Comparison of ENCODE assay signal across 16 cellular contexts in genomic region chr11:61126266-61126665, GRCh38. TPM values are rescaled to one million over a fixed set of nuclear protein-coding genes. Genes with fewer than 3 reads are reported as not detected.
DNase-seq lines count a peak whose midpoint lies in the region; ATAC-seq and TF ChIP-seq lines count a peak whose summit lies in the region.
"Had no signal": no experiment of that assay in that cellular context is flagged by ENCODE, and none has a peak within 500 bp of the region (broad histone marks: within the 10 kb centered on the region; RNA-seq: fewer than 3 reads in every experiment).

No MANE protein-coding gene starts in this region.

- peak overlapping the region; percentile 15 for H3K27ac Mint-ChIP-seq in T-helper 1 cell treated with Interleukin-12 subunit alpha and Interleukin-12 subunit beta and Interleukin-4 antibody, amounts not matched to agents 30 μg/mL and 1 μg/mL, for 36 hours
- peak overlapping the region; percentile 79 for H3K27ac Mint-ChIP-seq in stimulated activated effector memory CD8-positive, alpha-beta T cell treated with anti-CD3 and anti-CD28 coated beads, Interleukin-12 subunit alpha, Interleukin-12 subunit beta, amount 100 ng/mL, for 72 hours
- H3K27ac Mint-ChIP-seq: nephron had no signal

- DNase-seq in T-helper 1 cell, result no peak
- peak; percentile 17 to 36 for DNase-seq in cardiac fibroblast (ENCODE audit: low read depth in 2 of 2)
- peak; percentile 64 for DNase-seq in right atrium auricular region (ENCODE audit: low spot score)
- DNase-seq in stimulated activated effector memory CD8-positive, alpha-beta T cell treated with anti-CD3 and anti-CD28 coated beads, Interleukin-12 subunit alpha, Interleukin-12 subunit beta, amount 100 ng/mL, for 72 hours (ENCODE audit: low spot score in 2 of 2), result no peak
- DNase-seq in NCI-H1092 treated with DMSO at 0.1 percent for 48 hours (lab: John Stamatoyannopoulos, UW), result no peak
- DNase-seq in NCI-H187 treated with DMSO at 0.1 percent for 48 hours (lab: John Stamatoyannopoulos, UW), result no peak
- no peak for DNase-seq in AML-193 (lab: John Stamatoyannopoulos, UW)
- DNase-seq: 8988T; activated CD4-positive, alpha-beta T cell treated with anti-CD3 and anti-CD28 coated beads for 4 hours; activated effector memory CD4-positive, alpha-beta T cell treated with Interleukin-2 at 50 U/mL for 16 hours; central memory CD4-positive, alpha-beta T cell; erythroblast; hippocampal formation; NCI-H2227 treated with DMSO at 0.1 percent for 48 hours had no signal

- peaks cover 57% of the 10 kb centered on the region for H3K36me3 Mint-ChIP-seq in T-helper 1 cell treated with Interleukin-12 subunit alpha and Interleukin-12 subunit beta and Interleukin-4 antibody, amounts not matched to agents 30 μg/mL and 1 μg/mL, for 36 hours (ENCODE audit: low read depth)
- peaks cover 78% of the 10 kb centered on the region for H3K36me3 Mint-ChIP-seq in stimulated activated effector memory CD8-positive, alpha-beta T cell treated with anti-CD3 and anti-CD28 coated beads, Interleukin-12 subunit alpha, Interleukin-12 subunit beta, amount 100 ng/mL, for 72 hours

- no peak overlapping the region for H3K4me3 ChIP-seq in cardiac fibroblast (replicated peaks in 1 of 2; ENCODE audit: low read depth in 2 of 2, low read length in 2 of 2)
- H3K4me3 ChIP-seq in right atrium auricular region, result no peak overlapping the region

- no peak overlapping the region for H3K4me3 Mint-ChIP-seq in T-helper 1 cell treated with Interleukin-12 subunit alpha and Interleukin-12 subunit beta and Interleukin-4 antibody, amounts not matched to agents 30 μg/mL and 1 μg/mL, for 36 hours
- H3K4me3 Mint-ChIP-seq in stimulated activated effector memory CD8-positive, alpha-beta T cell treated with anti-CD3 and anti-CD28 coated beads, Interleukin-12 subunit alpha, Interleukin-12 subunit beta, amount 100 ng/mL, for 72 hours, result no peak overlapping the region

- peaks cover 19% of the 10 kb centered on the region for H3K4me1 Mint-ChIP-seq in T-helper 1 cell treated with Interleukin-12 subunit alpha and Interleukin-12 subunit beta and Interleukin-4 antibody, amounts not matched to agents 30 μg/mL and 1 μg/mL, for 36 hours (ENCODE audit: low read depth)
- H3K4me1 Mint-ChIP-seq in stimulated activated effector memory CD8-positive, alpha-beta T cell treated with anti-CD3 and anti-CD28 coated beads, Interleukin-12 subunit alpha, Interleukin-12 subunit beta, amount 100 ng/mL, for 72 hours, result peaks cover 7% of the 10 kb centered on the region

- no peak for ATAC-seq in stimulated activated effector memory CD8-positive, alpha-beta T cell treated with anti-CD3 and anti-CD28 coated beads, Interleukin-12 subunit alpha, Interleukin-12 subunit beta, amount 100 ng/mL, for 72 hours

- peaks cover 0 to 25% of the 10 kb centered on the region in 2 donors for H3K4me1 ChIP-seq in right atrium auricular region

- no peak overlapping the region for H3K27ac ChIP-seq in right atrium auricular region

- H3K9me3 Mint-ChIP-seq in T-helper 1 cell treated with Interleukin-12 subunit alpha and Interleukin-12 subunit beta and Interleukin-4 antibody, amounts not matched to agents 30 μg/mL and 1 μg/mL, for 36 hours, result no peaks in the 10 kb centered on the region
- no peaks in the 10 kb centered on the region for H3K9me3 Mint-ChIP-seq in stimulated activated effector memory CD8-positive, alpha-beta T cell treated with anti-CD3 and anti-CD28 coated beads, Interleukin-12 subunit alpha, Interleukin-12 subunit beta, amount 100 ng/mL, for 72 hours
- H3K9me3 Mint-ChIP-seq: nephron had no signal

- H3K9me3 ChIP-seq in right atrium auricular region, result no peaks in the 10 kb centered on the region

- no peaks in the 10 kb centered on the region for H3K27me3 Mint-ChIP-seq in T-helper 1 cell treated with Interleukin-12 subunit alpha and Interleukin-12 subunit beta and Interleukin-4 antibody, amounts not matched to agents 30 μg/mL and 1 μg/mL, for 36 hours (ENCODE audit: low read depth)

- H3K27me3 ChIP-seq in right atrium auricular region, result no peaks in the 10 kb centered on the region

- peaks cover under 1% of the 10 kb centered on the region for H3K36me3 ChIP-seq in right atrium auricular region

- TF ChIP-seq CTCF in cardiac fibroblast (IDR thresholded peaks at IDR 0.05; ENCODE audit: low read depth, low read length) (peak; percentile 24), right atrium auricular region (IDR thresholded peaks at IDR 0.05) (peak in 1 of 2 donors; percentile 41)

RNA-seq across cellular contexts. Expression of gene CD5, which starts 24.0 kb away (rescaled TPM):
- total RNA-seq in right atrium auricular region, result 1 to 10 TPM in 1 of 2 donors, under 1 TPM in 1; 0.75 to 1.6 TPM

RNA-seq across cellular contexts. Expression of gene VPS37C, which starts 35.0 kb away (rescaled TPM):
- 10 to 100 TPM; 12.9 to 28.8 TPM for total RNA-seq in right atrium auricular region

Comparison
In these comparisons a context has a peak if more than half of its experiments do, and no peak if none do; other contexts are left out.
1. DNase-seq: peak in cardiac fibroblast (2 of 2) and right atrium auricular region (single experiment); none in T-helper 1 cell (0 of 5), stimulated activated effector memory CD8-positive, alpha-beta T cell treated with anti-CD3 and anti-CD28 coated beads, Interleukin-12 subunit alpha, Interleukin-12 subunit beta, amount 100 ng/mL, for 72 hours (0 of 2), NCI-H1092 treated with DMSO at 0.1 percent for 48 hours (single experiment), NCI-H187 treated with DMSO at 0.1 percent for 48 hours (single experiment) and AML-193 (0 of 2).